ENCODE assay signal across 1 cellular context in genomic region chr11:130454495-130455262, GRCh38.
A peak's percentile ranks its signal among the peaks of the same experiment; 100 is the strongest.
TF ChIP-seq lines count a peak whose summit lies in the region.

No MANE protein-coding gene starts in this region.

TF ChIP-seq in H1, 55 proteins besides CTCF, POLR2A, EP300 and RAD21:
- TF ChIP-seq JUND (IDR thresholded peaks at IDR 0.05; ENCODE audit: low read length) (no peak), E2F6 (IDR thresholded peaks at IDR 0.05) (peak; percentile 37; the same call in 1 of the 2 replicates), MAX (IDR thresholded peaks at IDR 0.05) (0 out of 2 replicates have a peak, but pooled peaks have one; percentile 19)
